14 cellular contexts compared by ENCODE assay signal in genomic region chr2:120277505-120278205, GRCh38. TPM values are rescaled to one million over a fixed set of nuclear protein-coding genes. Genes with fewer than 3 reads are reported as not detected.
DNase-seq lines count a peak whose midpoint lies in the region; ATAC-seq, FAIRE-seq and TF ChIP-seq lines count a peak whose summit lies in the region.
"Had no signal": no experiment of that assay in that cellular context is flagged by ENCODE, and none has a peak within 500 bp of the region (broad histone marks: within the 10 kb centered on the region; RNA-seq: fewer than 3 reads in every experiment).

No MANE protein-coding gene starts in this region.

- no peak overlapping the region for H4K91ac ChIP-seq in IMR-90 (ENCODE audit: insufficient read depth, low read depth, low read length)
- H4K91ac ChIP-seq in H1 (replicated peaks; ENCODE audit: insufficient read length, low read length): peak overlapping the region; percentile 61

- dilution Hi-C loops in IMR-90 (cut with HindIII; ENCODE audit: low sequenced_read_pairs, unreplicated experiment): no loop called here
- dilution Hi-C loops in mammary epithelial cell (cut with HindIII; ENCODE audit: low sequenced_read_pairs): no loop called here

- H2BK120ac ChIP-seq in IMR-90 (ENCODE audit: low read depth, low read length) (no peak overlapping the region), H1 (replicated peaks; ENCODE audit: low read depth, low read length) (peak overlapping the region; percentile 78)

- WGBS in IMR-90 (ENCODE audit: extremely low coverage in 2 of 2, insufficient read length in 1 of 2), 2 experiments: 94 to 100% methylated on average over 11 to 17 of the region's 19 CpGs
- WGBS in H1 (ENCODE audit: extremely low coverage in 1 of 2, insufficient coverage in 1 of 2, insufficient read length in 1 of 2, insufficient replicate concordance in 2 of 2, low coverage in 1 of 2, low lambda C conversion rate in 2 of 2, missing lambda C conversion rate in 1 of 2), 2 experiments: 85 to 100% methylated on average over 13 to 19 of the region's 19 CpGs
- 91% methylated on average over 19 of the region's 19 CpGs for WGBS in mammary epithelial cell (ENCODE audit: low coverage, missing lambda C conversion rate)

- H4K5ac ChIP-seq in IMR-90 (ENCODE audit: low read depth, low read length) (no peak overlapping the region), H1 (ENCODE audit: insufficient read length, low read depth, low read length) (peak overlapping the region; percentile 7)

- H3K27ac ChIP-seq in IMR-90 (ENCODE audit: insufficient read depth, low read length) (no peak overlapping the region), H1 (ENCODE audit: low read depth, low read length) (no peak overlapping the region), parathyroid adenoma (peak overlapping the region; percentile 92), mammary epithelial cell (ENCODE audit: insufficient read depth, low read depth, low read length) (no peak overlapping the region)
- H3K27ac ChIP-seq: BLaER1 treated with 17β-estradiol and CSF1 and Interleukin-3, amounts not matched to agents 10 nM and 100 nM had no signal

- in situ Hi-C loops in IMR-90 (cut with MboI; ENCODE audit: low sequenced_read_pairs): no loop called here
- in situ Hi-C loops in mammary epithelial cell (cut with MboI; ENCODE audit: low sequenced_read_pairs in 2 of 2): no loop called here

- H3K9ac ChIP-seq in IMR-90 (ENCODE audit: low read depth, low read length) (no peak overlapping the region), H1 (replicated peaks in 1 of 4; ENCODE audit: extremely low read depth in 1 of 4, low read depth in 3 of 4, low read length in 3 of 4) (peak overlapping the region in 1 of 4 experiments; percentile 46; a peak in 2 of 7 replicates), parathyroid adenoma (no peak overlapping the region), mammary epithelial cell (ENCODE audit: insufficient read depth, low read length) (no peak overlapping the region)
- H3K9ac ChIP-seq: BLaER1 treated with 17β-estradiol and CSF1 and Interleukin-3, amounts not matched to agents 10 nM and 100 nM had no signal

- H2BK20ac ChIP-seq in IMR-90 (ENCODE audit: low read depth, low read length): no peak overlapping the region
- H2BK20ac ChIP-seq in H1 (ENCODE audit: low read length): no peak overlapping the region; the same call in 1 of the 2 replicates

- H3K4ac ChIP-seq in IMR-90 (ENCODE audit: low read depth, low read length) (no peak overlapping the region; the same call in 1 of the 2 replicates), H1 (replicated peaks; ENCODE audit: insufficient read length, low read depth, low read length) (peak overlapping the region; percentile 1)

- peaks cover 11% of the 10 kb centered on the region for H3K23me2 ChIP-seq in H1 (ENCODE audit: low read depth, low read length)

- H2BK5ac ChIP-seq in IMR-90 (ENCODE audit: low read depth, low read length, poor library complexity, severe bottlenecking): peak overlapping the region; percentile 30
- peak overlapping the region; percentile 58 for H2BK5ac ChIP-seq in H1 (ENCODE audit: low read depth, low read length)

- H2AFZ ChIP-seq in IMR-90 (replicated peaks; ENCODE audit: low read length, poor library complexity): peak overlapping the region; percentile 45
- H2AFZ ChIP-seq in H1 (ENCODE audit: low read length): no peak overlapping the region
- H2AFZ ChIP-seq in parathyroid adenoma: no peak overlapping the region
- no peak overlapping the region for H2AFZ ChIP-seq in mammary epithelial cell (ENCODE audit: low read depth, low read length)

- TF ChIP-seq CTCF in IMR-90 (conservative IDR thresholded peaks at IDR 0.05; ENCODE audit: low read depth, low read length): no peak
- TF ChIP-seq CTCF in H1 (IDR thresholded peaks at IDR 0.05; ENCODE audit: control extremely low read depth in 1 of 3, insufficient read depth in 1 of 3, low read depth in 1 of 3, low read length in 3 of 3): no peak
- no peak for TF ChIP-seq CTCF in parathyroid adenoma (IDR thresholded peaks at IDR 0.05)
- TF ChIP-seq CTCF in mammary epithelial cell (conservative IDR thresholded peaks at IDR 0.05 in 1 of 2, IDR thresholded peaks at IDR 0.05 in 1 of 2; ENCODE audit: extremely low read depth in 1 of 2, insufficient read depth in 1 of 2, low read depth in 1 of 2, low read length in 2 of 2): no peak

- TF ChIP-seq EP300 in H1 (IDR thresholded peaks at IDR 0.05; ENCODE audit: borderline replicate concordance in 1 of 2, low read depth in 2 of 2, low read length in 2 of 2): no peak

- H3K14ac ChIP-seq in IMR-90 (replicated peaks; ENCODE audit: low read depth, low read length) (peak overlapping the region; percentile 55; the same call in 1 of the 2 replicates), H1 (ENCODE audit: insufficient read length) (no peak overlapping the region)

- BruUV-seq in IMR-90 (replicated peaks; lab: Mats Ljungman, UMichigan) (no TSS peak), mammary epithelial cell (replicated peaks; lab: Mats Ljungman, UMichigan) (no TSS peak)

- no peak overlapping the region for H2BK15ac ChIP-seq in IMR-90 (ENCODE audit: low read depth, low read length)
- H2BK15ac ChIP-seq in H1 (ENCODE audit: low read length): peak overlapping the region; percentile 84

- CTCF ChIA-PET in IMR-90 (lab: Yijun Ruan, JAX): interaction anchor here (0.6 kb wide), 1 partner anchor 1402 kb away, joined by 3 read pairs; no protein-coding TSS in a partner anchor
- CTCF ChIA-PET in H1 (lab: Charles Lee; ENCODE audit: partially characterized antibody): interaction anchor here (0.6 to 2.7 kb wide), 8 partner anchors 11 to 418 kb away, joined by 3 to 21 read pairs (median 3); no protein-coding TSS in a partner anchor
- CTCF ChIA-PET in mammary epithelial cell (lab: Charles Lee; ENCODE audit: low non-redundant PET): no interaction called here

- H3K56ac ChIP-seq in IMR-90 (ENCODE audit: extremely low read depth, insufficient read depth, low read length): no peak overlapping the region
- H3K56ac ChIP-seq in H1 (replicated peaks; ENCODE audit: insufficient read length, low read depth, low read length): no peak overlapping the region

- TF ChIP-seq POLR2A in GM12891 (IDR thresholded peaks at IDR 0.05; ENCODE audit: low read depth, low read length) (no peak), IMR-90 (IDR thresholded peaks at IDR 0.05; ENCODE audit: low read depth, low read length) (no peak), H1 (IDR thresholded peaks at IDR 0.05; ENCODE audit: control extremely low read depth in 1 of 2, low read depth in 2 of 2, low read length in 2 of 2) (no peak)

- FAIRE-seq in GM12891 (lab: Jason Lieb, UNC) (peak; percentile 85), H1 (lab: Jason Lieb, UNC) (no peak)
- FAIRE-seq: GM12892, GM19239 had no signal

- H3K79me1 ChIP-seq in IMR-90 (ENCODE audit: low read depth in 1 of 2, low read length in 2 of 2) (peaks cover 36 to 76% of the 10 kb centered on the region in 2 experiments), H1 (ENCODE audit: low read depth, low read length) (no peaks in the 10 kb centered on the region)

- no peak overlapping the region for H3K23ac ChIP-seq in IMR-90 (ENCODE audit: low read depth, low read length)
- no peak overlapping the region for H3K23ac ChIP-seq in H1 (ENCODE audit: insufficient read length)

- no peaks in the 10 kb centered on the region; a peak in 1 of 4 replicates for H3K79me2 ChIP-seq in H1 (ENCODE audit: control insufficient read depth in 1 of 2, insufficient read depth in 2 of 2, low read length in 2 of 2)
- H3K79me2 ChIP-seq in parathyroid adenoma: peaks cover 62% of the 10 kb centered on the region
- H3K79me2 ChIP-seq in mammary epithelial cell (ENCODE audit: insufficient read depth, low read length): peaks cover 81% of the 10 kb centered on the region

- TF ChIP-seq RAD21 in IMR-90 (IDR thresholded peaks at IDR 0.05; ENCODE audit: low read length) (no peak), H1 (IDR thresholded peaks at IDR 0.05 in 1 of 2, conservative IDR thresholded peaks at IDR 0.05 in 1 of 2; ENCODE audit: low read depth in 2 of 2, low read length in 2 of 2) (no peak)

- H3K4me2 ChIP-seq in IMR-90 (ENCODE audit: low read depth, low read length) (no peak overlapping the region), H1 (ENCODE audit: insufficient read depth in 1 of 2, low read depth in 2 of 2, low read length in 2 of 2) (no peak overlapping the region), parathyroid adenoma (ENCODE audit: low read length) (peak overlapping the region; percentile 39), mammary epithelial cell (ENCODE audit: insufficient read depth, low read depth, low read length) (no peak overlapping the region)
- H3K4me2 ChIP-seq: BLaER1 treated with 17β-estradiol and CSF1 and Interleukin-3, amounts not matched to agents 10 nM and 100 nM had no signal

- H3K27me3 ChIP-seq in IMR-90 (ENCODE audit: control insufficient read depth, insufficient read depth, low read length): no peaks in the 10 kb centered on the region
- no peaks in the 10 kb centered on the region; a peak in 2 of 7 replicates for H3K27me3 ChIP-seq in H1 (replicated peaks in 1 of 4; ENCODE audit: control insufficient read depth in 3 of 4, extremely low read depth in 1 of 4, insufficient read depth in 3 of 4, low read length in 3 of 4)
- H3K27me3 ChIP-seq in parathyroid adenoma (ENCODE audit: control insufficient read depth, insufficient read depth, low read length): no peaks in the 10 kb centered on the region
- no peaks in the 10 kb centered on the region for H3K27me3 ChIP-seq in mammary epithelial cell (ENCODE audit: insufficient read depth, low read length)
- H3K27me3 ChIP-seq: BLaER1 treated with 17β-estradiol and CSF1 and Interleukin-3, amounts not matched to agents 10 nM and 100 nM had no signal

- no peak for ATAC-seq in IMR-90 (ENCODE audit: low read depth)

- H4K20me1 ChIP-seq in IMR-90 (ENCODE audit: insufficient read depth, low read length) (peaks cover 41% of the 10 kb centered on the region), H1 (replicated peaks in 1 of 2; ENCODE audit: control insufficient read depth in 1 of 2, insufficient read depth in 2 of 2, low read length in 2 of 2) (peaks cover 0 to 9% of the 10 kb centered on the region in 2 experiments), mammary epithelial cell (ENCODE audit: insufficient read depth, low read length) (no peaks in the 10 kb centered on the region)

- no peak overlapping the region for H3K18ac ChIP-seq in IMR-90 (ENCODE audit: low read depth, low read length)
- 0 out of 2 replicates have a peak overlapping the region, but pooled peaks have one; percentile 32 for H3K18ac ChIP-seq in H1 (ENCODE audit: extremely low read depth, low read length)

- H2AK9ac ChIP-seq in IMR-90 (replicated peaks; ENCODE audit: low read depth, low read length, poor library complexity): no peak overlapping the region

- H2AK5ac ChIP-seq in IMR-90 (ENCODE audit: low read depth, low read length) (no peak overlapping the region), H1 (ENCODE audit: low read depth, low read length) (peak overlapping the region; percentile 99)

- 0 out of 2 replicates have a peak, but pooled peaks cover 2% of the 10 kb centered on the region for H3K4me1 ChIP-seq in IMR-90 (ENCODE audit: control insufficient read depth, insufficient read depth, low read length)
- H3K4me1 ChIP-seq in H1 (replicated peaks in 1 of 4; ENCODE audit: control insufficient read depth in 3 of 4, insufficient read depth in 4 of 4, low read length in 3 of 4): peaks cover 4 to 13% (median 6%) of the 10 kb centered on the region in 4 experiments; a peak in 6 of 7 replicates
- H3K4me1 ChIP-seq in parathyroid adenoma: peaks cover 62% of the 10 kb centered on the region
- no peaks in the 10 kb centered on the region for H3K4me1 ChIP-seq in mammary epithelial cell (ENCODE audit: insufficient read depth, low read length)

- H3K36me3 ChIP-seq in IMR-90 (ENCODE audit: control insufficient read depth, insufficient read depth, low read length) (peaks cover 15% of the 10 kb centered on the region), H1 (ENCODE audit: control insufficient read depth in 2 of 4, insufficient read depth in 4 of 4, low read length in 3 of 4) (no peaks in the 10 kb centered on the region; a peak in 1 of 8 replicates), parathyroid adenoma (ENCODE audit: control insufficient read depth, insufficient read depth, low read length) (no peaks in the 10 kb centered on the region), mammary epithelial cell (ENCODE audit: insufficient read depth, low read length) (peaks cover 2% of the 10 kb centered on the region)

- POLR2A ChIA-PET in IMR-90 (lab: Charles Lee; ENCODE audit: unreplicated experiment): no interaction called here
- POLR2A ChIA-PET in H1 (lab: Charles Lee; ENCODE audit: partially characterized antibody): interaction anchor here (1.1 to 2.0 kb wide), 2 partner anchors 12 to 13 kb away, joined by 4 read pairs; no protein-coding TSS in a partner anchor

- H2BK12ac ChIP-seq in H1 (ENCODE audit: low read depth, low read length): peak overlapping the region; percentile 69

- H3K4me3 ChIP-seq in IMR-90 (ENCODE audit: insufficient read depth, low read depth, low read length) (no peak overlapping the region), H1 (ENCODE audit: extremely low read depth in 1 of 4, insufficient read depth in 2 of 4, low read depth in 3 of 4, low read length in 4 of 4) (no peak overlapping the region), parathyroid adenoma (ENCODE audit: low read depth, low read length) (no peak overlapping the region), mammary epithelial cell (replicated peaks in 1 of 3; ENCODE audit: insufficient read depth in 1 of 3, low read depth in 2 of 3, low read length in 3 of 3) (no peak overlapping the region)
- H3K4me3 ChIP-seq: BLaER1 treated with 17β-estradiol and CSF1 and Interleukin-3, amounts not matched to agents 10 nM and 100 nM had no signal

- H4K8ac ChIP-seq in IMR-90 (ENCODE audit: low read depth in 2 of 2, low read length in 2 of 2) (no peak overlapping the region), H1 (ENCODE audit: extremely low read depth, insufficient read depth, low read length) (no peak overlapping the region)

- no peak for DNase-seq in GM12891 (ENCODE audit: insufficient read length, low spot score)
- no peak for DNase-seq in IMR-90
- DNase-seq in H1 (ENCODE audit: low read depth in 1 of 2, low spot score in 2 of 2): no peak
- no peak for DNase-seq in mammary epithelial cell
- no peak for DNase-seq in D341Med (ENCODE audit: low spot score)
- DNase-seq in activated CD4-positive, CD25-positive, alpha-beta regulatory T cell (lab: John Stamatoyannopoulos, UW): no peak
- DNase-seq: ACHN; CD4-positive, CD25-positive, alpha-beta regulatory T cell; DMS 273 treated with DMSO at 0.1 percent for 48 hours; HCEC 1CT had no signal

- H3K9me3 ChIP-seq in IMR-90 (ENCODE audit: control insufficient read depth, insufficient read depth, low read length) (no peaks in the 10 kb centered on the region), H1 (ENCODE audit: insufficient read depth in 2 of 2, low read depth in 1 of 2, low read length in 1 of 2) (no peaks in the 10 kb centered on the region; a peak in 1 of 4 replicates), parathyroid adenoma (ENCODE audit: control insufficient read depth, low read length) (no peaks in the 10 kb centered on the region), mammary epithelial cell (replicated peaks; ENCODE audit: insufficient read depth, low read length) (no peaks in the 10 kb centered on the region)

- intact Hi-C loops in IMR-90 (cut with micrococcal nuclease): no loop called here
- intact Hi-C loops in mammary epithelial cell (cut with micrococcal nuclease): no loop called here

- H3K9me1 ChIP-seq in IMR-90 (ENCODE audit: insufficient read depth, low read length): peaks cover 12% of the 10 kb centered on the region

RNA-seq across cellular contexts. Expression of gene RALB, which starts 25.0 kb away (rescaled TPM):
- polyA plus RNA-seq in GM12891 (2012; ENCODE audit: low read depth, missing spikeins): 48.0 TPM
- total RNA-seq in IMR-90 (2012; rRNA removed) (53.6 and 75.3 TPM in 2 replicates), mammary epithelial cell (10 to 100 TPM; 34.0 to 49.8 TPM)
- polyA plus RNA-seq in IMR-90 (2012; rRNA removed) (38.0 and 54.7 TPM in 2 replicates), H1 (2011; rRNA removed) (8.9 and 12.0 TPM in 2 replicates), mammary epithelial cell (52.5 TPM)
- polyA plus RNA-seq in IMR-90 (2012; cell fraction: cytosol; rRNA removed): 14.8 and 19.0 TPM in 2 replicates
- polyA plus RNA-seq in IMR-90 (2012; cell fraction: nucleus; rRNA removed; ENCODE audit: low replicate concordance): 4.3 and 18.5 TPM in 2 replicates
- 16.6 and 18.2 TPM in 2 replicates for total RNA-seq in H1 (2021; fragmentation: NEBNext Ultra II Directional; extraction: Animal tissue kit (Norgen Biotek cat#: 25700))
- polyA plus RNA-seq in H1 (2011; cell fraction: cytosol; rRNA removed): 15.1 TPM
- polyA plus RNA-seq in H1 (2011; cell fraction: nucleus; rRNA removed): 4.6 TPM
- 13.5 to 22.6 TPM (median 16.4 TPM) in 4 replicates for polyA plus RNA-seq in H1 (2012, experiment 1 of 2)
- polyA plus RNA-seq in H1 (2012, experiment 2 of 2): 4.7 TPM
- 13.1 TPM for polyA plus RNA-seq in H1 (2013, experiment 1 of 2)
- polyA plus RNA-seq in H1 (2013, experiment 2 of 2): 14.6 TPM
- polyA minus RNA-seq in H1 (2011; rRNA and poly(A)+ RNA removed): 5.5 and 6.5 TPM in 2 replicates
- 5.9 TPM for polyA minus RNA-seq in H1 (2011; cell fraction: cytosol; rRNA and poly(A)+ RNA removed)
- polyA minus RNA-seq in H1 (2011; cell fraction: nucleus; rRNA and poly(A)+ RNA removed): 3.3 TPM
- polyA minus RNA-seq in mammary epithelial cell: 11.8 TPM

RNA-seq across cellular contexts. Expression of gene TMEM185B, which starts 54.5 kb away (rescaled TPM):
- 6.5 TPM for polyA plus RNA-seq in GM12891 (2012; ENCODE audit: low read depth, missing spikeins)
- 16.4 and 17.7 TPM in 2 replicates for total RNA-seq in IMR-90 (2012; rRNA removed)
- polyA plus RNA-seq in IMR-90 (2012; rRNA removed): 25.2 and 26.1 TPM in 2 replicates
- 21.9 and 30.3 TPM in 2 replicates for polyA plus RNA-seq in IMR-90 (2012; cell fraction: cytosol; rRNA removed)
- 8.1 and 11.7 TPM in 2 replicates for polyA plus RNA-seq in IMR-90 (2012; cell fraction: nucleus; rRNA removed; ENCODE audit: low replicate concordance)
- 12.5 and 13.5 TPM in 2 replicates for total RNA-seq in H1 (2021; fragmentation: NEBNext Ultra II Directional; extraction: Animal tissue kit (Norgen Biotek cat#: 25700))
- polyA plus RNA-seq in H1 (2011; rRNA removed): 14.0 and 18.0 TPM in 2 replicates
- polyA plus RNA-seq in H1 (2011; cell fraction: cytosol; rRNA removed): 9.3 TPM
- 13.4 TPM for polyA plus RNA-seq in H1 (2011; cell fraction: nucleus; rRNA removed)
- 6.0 to 11.8 TPM (median 10.0 TPM) in 4 replicates for polyA plus RNA-seq in H1 (2012, experiment 1 of 2)
- polyA plus RNA-seq in H1 (2012, experiment 2 of 2): 9.3 TPM
- 15.8 TPM for polyA plus RNA-seq in H1 (2013, experiment 1 of 2)
- polyA plus RNA-seq in H1 (2013, experiment 2 of 2): 16.5 TPM
- polyA minus RNA-seq in H1 (2011; rRNA and poly(A)+ RNA removed): 9.2 and 9.9 TPM in 2 replicates
- 4.5 TPM for polyA minus RNA-seq in H1 (2011; cell fraction: cytosol; rRNA and poly(A)+ RNA removed)
- 9.7 TPM for polyA minus RNA-seq in H1 (2011; cell fraction: nucleus; rRNA and poly(A)+ RNA removed)
- 10 to 100 TPM; 30.2 to 45.7 TPM for total RNA-seq in mammary epithelial cell
- 29.3 TPM for polyA plus RNA-seq in mammary epithelial cell
- 32.7 TPM for polyA minus RNA-seq in mammary epithelial cell
